ENCODE assay signal across 2 cellular contexts in the genomic region with DNA sequence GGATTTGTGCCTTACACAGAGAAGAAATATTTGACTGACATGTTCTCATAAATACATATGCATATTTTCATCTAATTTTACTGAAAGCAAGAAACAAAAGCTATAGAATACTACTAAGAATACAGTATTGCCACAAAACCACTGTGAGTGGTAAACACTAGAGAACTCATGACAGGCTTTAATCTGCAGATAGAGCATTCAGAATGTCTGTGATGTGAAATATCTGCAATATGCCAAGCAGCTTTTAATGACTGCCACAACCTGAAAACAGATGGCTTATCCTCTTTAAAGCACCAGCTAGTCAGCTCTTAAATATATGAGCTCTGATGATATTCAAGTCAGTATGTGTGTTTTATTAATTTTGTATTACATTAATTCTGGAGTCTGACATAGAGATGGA.
TF ChIP-seq lines count a peak whose summit lies in the region.

No MANE protein-coding gene starts in this region.

TF ChIP-seq in GM12878, 131 proteins besides CTCF, POLR2A, EP300 and RAD21:
- no peak for TF ChIP-seq CHD2 (IDR thresholded peaks at IDR 0.05; ENCODE audit: borderline replicate concordance, low read depth, low read length)
- TF ChIP-seq, protein P1, sequence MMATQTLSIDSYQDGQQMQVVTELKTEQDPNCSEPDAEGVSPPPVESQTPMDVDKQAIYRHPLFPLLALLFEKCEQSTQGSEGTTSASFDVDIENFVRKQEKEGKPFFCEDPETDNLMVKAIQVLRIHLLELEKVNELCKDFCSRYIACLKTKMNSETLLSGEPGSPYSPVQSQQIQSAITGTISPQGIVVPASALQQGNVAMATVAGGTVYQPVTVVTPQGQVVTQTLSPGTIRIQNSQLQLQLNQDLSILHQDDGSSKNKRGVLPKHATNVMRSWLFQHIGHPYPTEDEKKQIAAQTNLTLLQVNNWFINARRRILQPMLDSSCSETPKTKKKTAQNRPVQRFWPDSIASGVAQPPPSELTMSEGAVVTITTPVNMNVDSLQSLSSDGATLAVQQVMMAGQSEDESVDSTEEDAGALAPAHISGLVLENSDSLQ (IDR thresholded peaks at IDR 0.05) = peak; percentile 35; the same call in 1 of the 2 replicates
TF ChIP-seq in GM12878: peak in this region for 1.

TF ChIP-seq in neural cell, 6 proteins besides CTCF, POLR2A, EP300 and RAD21:
- TF ChIP-seq POLR2AphosphoS5 (IDR thresholded peaks at IDR 0.05) = no peak
- TF ChIP-seq, protein P2, sequence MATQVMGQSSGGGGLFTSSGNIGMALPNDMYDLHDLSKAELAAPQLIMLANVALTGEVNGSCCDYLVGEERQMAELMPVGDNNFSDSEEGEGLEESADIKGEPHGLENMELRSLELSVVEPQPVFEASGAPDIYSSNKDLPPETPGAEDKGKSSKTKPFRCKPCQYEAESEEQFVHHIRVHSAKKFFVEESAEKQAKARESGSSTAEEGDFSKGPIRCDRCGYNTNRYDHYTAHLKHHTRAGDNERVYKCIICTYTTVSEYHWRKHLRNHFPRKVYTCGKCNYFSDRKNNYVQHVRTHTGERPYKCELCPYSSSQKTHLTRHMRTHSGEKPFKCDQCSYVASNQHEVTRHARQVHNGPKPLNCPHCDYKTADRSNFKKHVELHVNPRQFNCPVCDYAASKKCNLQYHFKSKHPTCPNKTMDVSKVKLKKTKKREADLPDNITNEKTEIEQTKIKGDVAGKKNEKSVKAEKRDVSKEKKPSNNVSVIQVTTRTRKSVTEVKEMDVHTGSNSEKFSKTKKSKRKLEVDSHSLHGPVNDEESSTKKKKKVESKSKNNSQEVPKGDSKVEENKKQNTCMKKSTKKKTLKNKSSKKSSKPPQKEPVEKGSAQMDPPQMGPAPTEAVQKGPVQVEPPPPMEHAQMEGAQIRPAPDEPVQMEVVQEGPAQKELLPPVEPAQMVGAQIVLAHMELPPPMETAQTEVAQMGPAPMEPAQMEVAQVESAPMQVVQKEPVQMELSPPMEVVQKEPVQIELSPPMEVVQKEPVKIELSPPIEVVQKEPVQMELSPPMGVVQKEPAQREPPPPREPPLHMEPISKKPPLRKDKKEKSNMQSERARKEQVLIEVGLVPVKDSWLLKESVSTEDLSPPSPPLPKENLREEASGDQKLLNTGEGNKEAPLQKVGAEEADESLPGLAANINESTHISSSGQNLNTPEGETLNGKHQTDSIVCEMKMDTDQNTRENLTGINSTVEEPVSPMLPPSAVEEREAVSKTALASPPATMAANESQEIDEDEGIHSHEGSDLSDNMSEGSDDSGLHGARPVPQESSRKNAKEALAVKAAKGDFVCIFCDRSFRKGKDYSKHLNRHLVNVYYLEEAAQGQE (IDR thresholded peaks at IDR 0.05; ENCODE audit: borderline replicate concordance) = no peak
